In the genomic region with DNA sequence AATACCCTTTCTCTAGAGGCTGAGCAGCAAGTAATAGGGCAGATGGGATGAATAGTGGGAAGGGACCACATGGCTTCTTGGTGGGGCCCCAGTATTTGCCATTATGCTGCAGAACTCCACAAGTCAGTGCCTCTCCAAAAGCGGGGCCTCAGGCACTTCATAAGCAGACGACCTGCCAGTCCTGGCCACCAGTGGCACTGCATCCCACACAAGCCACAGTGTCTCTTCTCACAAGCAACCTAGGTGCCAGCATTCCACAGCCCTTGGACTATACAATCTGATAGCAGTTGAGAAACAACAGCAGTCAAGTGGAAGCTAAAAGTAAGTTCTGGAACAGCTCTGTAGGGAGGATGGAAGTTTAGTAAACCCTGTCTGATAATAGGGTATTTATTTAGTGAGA, we compare ENCODE assay signal across 26 cellular contexts. TPM values are rescaled to one million over a fixed set of nuclear protein-coding genes. Genes with fewer than 3 reads are reported as not detected.
DNase-seq lines count a peak whose midpoint lies in the region; ATAC-seq, FAIRE-seq and TF ChIP-seq lines count a peak whose summit lies in the region.
"Had no signal": no experiment of that assay in that cellular context is flagged by ENCODE, and none has a peak within 500 bp of the region (broad histone marks: within the 10 kb centered on the region; RNA-seq: fewer than 3 reads in every experiment).

No MANE protein-coding gene starts in this region.

- H3K9ac ChIP-seq in GM12878 (ENCODE audit: control insufficient read depth, insufficient read depth, low read length): no peak overlapping the region

- no peak overlapping the region for H3K4me3 ChIP-seq in GM12878
- H3K4me3 ChIP-seq: esophagus squamous epithelium, PC-9, skin epidermis, tibial nerve had no signal

- WGBS in GM12878 (ENCODE audit: insufficient coverage, insufficient replicate concordance, low lambda C conversion rate, missing lambda C conversion rate): 51% methylated on average over 2 of the region's 2 CpGs

- TF ChIP-seq EP300 in GM12878 (IDR thresholded peaks at IDR 0.05; ENCODE audit: borderline replicate concordance in 1 of 2, control insufficient read depth in 1 of 2, low read depth in 2 of 2, low read length in 2 of 2): no peak

- peaks cover 3% of the 10 kb centered on the region for H3K4me1 ChIP-seq in GM12878 (ENCODE audit: control insufficient read depth, insufficient read depth, low read length)

- H3K4me2 ChIP-seq in GM12878 (ENCODE audit: control insufficient read depth, insufficient read depth): no peak overlapping the region
- H3K4me2 ChIP-seq: PC-9 had no signal

- TF ChIP-seq RAD21 in GM12878 (IDR thresholded peaks at IDR 0.05; ENCODE audit: insufficient read depth, low read depth, low read length): no peak

- TF ChIP-seq CTCF in GM12878 (IDR thresholded peaks at IDR 0.05 in 2 of 3, conservative IDR thresholded peaks at IDR 0.05 in 1 of 3; ENCODE audit: control insufficient read depth in 2 of 3, extremely low read depth in 1 of 3, insufficient read depth in 1 of 3, low read depth in 3 of 3, low read length in 3 of 3) (0 out of 6 replicates have a peak, but pooled peaks of 2 of the 3 experiments have one; percentile 7 to 17), type B pancreatic cell (conservative IDR thresholded peaks at IDR 0.05) (peak; percentile 30)

- peaks cover 4 to 10% of the 10 kb centered on the region in 2 experiments for H3K27me3 ChIP-seq in GM12878 (replicated peaks in 1 of 2; ENCODE audit: control insufficient read depth in 2 of 2, insufficient read depth in 2 of 2, low read length in 1 of 2)

- FAIRE-seq in GM12878 (lab: Jason Lieb, UNC): no peak
- no peak for FAIRE-seq in frontal cortex (lab: Jason Lieb, UNC)

- no peaks in the 10 kb centered on the region for H3K36me3 ChIP-seq in GM12878 (ENCODE audit: control insufficient read depth in 2 of 2, insufficient read depth in 2 of 2, low read length in 1 of 2)
- H3K36me3 ChIP-seq: esophagus squamous epithelium, tibial nerve had no signal

- peaks cover 0 to 4% of the 10 kb centered on the region in 2 donors for H3K36me3 Mint-ChIP-seq in activated naive CD4-positive, alpha-beta T cell treated with anti-CD3 and anti-CD28 coated beads, Interleukin-2, amount 50 U/mL, for 72 hours
- no peaks in the 10 kb centered on the region for H3K36me3 Mint-ChIP-seq in type B pancreatic cell
- H3K36me3 Mint-ChIP-seq: activated naive CD8-positive, alpha-beta T cell treated with anti-CD3 and anti-CD28 coated beads for 36 hours; mesothelial cell of epicardium had no signal

- CTCF ChIA-PET in GM12878 (lab: Yijun Ruan, JAX): no interaction called here

- no peak overlapping the region for H3K4me3 Mint-ChIP-seq in type B pancreatic cell
- H3K4me3 Mint-ChIP-seq: activated naive CD8-positive, alpha-beta T cell treated with anti-CD3 and anti-CD28 coated beads for 36 hours; mesothelial cell of epicardium; nephron; stimulated activated naive CD8-positive, alpha-beta T cell treated with anti-CD3 and anti-CD28 coated beads, Interleukin-15, Interleukin-2, amounts not matched to agents 100 ng/mL and 50 ng/mL, for 24 hours had no signal

- no peaks in the 10 kb centered on the region for H4K20me1 ChIP-seq in GM12878 (ENCODE audit: control insufficient read depth, insufficient read depth)

- H3K27ac Mint-ChIP-seq in activated naive CD4-positive, alpha-beta T cell treated with anti-CD3 and anti-CD28 coated beads, Interleukin-2, amount 50 U/mL, for 72 hours: no peak overlapping the region
- H3K27ac Mint-ChIP-seq in type B pancreatic cell: no peak overlapping the region
- H3K27ac Mint-ChIP-seq: activated naive CD8-positive, alpha-beta T cell treated with anti-CD3 and anti-CD28 coated beads for 36 hours; CD14-positive monocyte; mesothelial cell of epicardium; nephron; progenitor cell of endocrine pancreas; stimulated activated naive CD8-positive, alpha-beta T cell treated with anti-CD3 and anti-CD28 coated beads, Interleukin-15, Interleukin-2, amounts not matched to agents 100 ng/mL and 50 ng/mL, for 24 hours had no signal

- no peak for ATAC-seq in activated naive CD4-positive, alpha-beta T cell treated with anti-CD3 and anti-CD28 coated beads, Interleukin-2, amount 50 U/mL, for 72 hours
- ATAC-seq in GM12878: no peak
- ATAC-seq: left colon had no signal

- H3K9me3 ChIP-seq in GM12878 (replicated peaks; ENCODE audit: control insufficient read depth, insufficient read depth, low read length): no peaks in the 10 kb centered on the region

- in situ Hi-C loops in GM12878 (cut with MboI): no loop called here

- H3K27ac ChIP-seq in GM12878 (ENCODE audit: control insufficient read depth, insufficient read depth): no peak overlapping the region
- H3K27ac ChIP-seq: esophagus squamous epithelium, PC-9, skin epidermis, tibial nerve had no signal

- intact Hi-C loops in GM12878 (cut with micrococcal nuclease; ENCODE audit: unreplicated experiment): no loop called here

- peaks cover 73% of the 10 kb centered on the region for H3K27me3 Mint-ChIP-seq in type B pancreatic cell

- no peaks in the 10 kb centered on the region for H3K9me3 Mint-ChIP-seq in activated naive CD4-positive, alpha-beta T cell treated with anti-CD3 and anti-CD28 coated beads, Interleukin-2, amount 50 U/mL, for 72 hours
- no peaks in the 10 kb centered on the region for H3K9me3 Mint-ChIP-seq in type B pancreatic cell
- H3K9me3 Mint-ChIP-seq: activated naive CD8-positive, alpha-beta T cell treated with anti-CD3 and anti-CD28 coated beads for 36 hours; stimulated activated naive CD8-positive, alpha-beta T cell treated with anti-CD3 and anti-CD28 coated beads, Interleukin-15, Interleukin-2, amounts not matched to agents 100 ng/mL and 50 ng/mL, for 24 hours had no signal

- no peak overlapping the region for H2AFZ ChIP-seq in GM12878 (ENCODE audit: control insufficient read depth, low read depth, low read length)
- H2AFZ ChIP-seq: PC-9 had no signal

- BruUV-seq in GM12878 (replicated peaks; lab: Mats Ljungman, UMichigan): no TSS peak

- no peaks in the 10 kb centered on the region for H3K79me2 ChIP-seq in GM12878 (ENCODE audit: control insufficient read depth, insufficient read depth, low read length)

- SMC1A ChIA-PET in GM12878 (lab: Charles Lee; ENCODE audit: uncharacterized antibody, unreplicated experiment): no interaction called here

- RAD21 ChIA-PET in GM12878 (lab: Charles Lee; ENCODE audit: unreplicated experiment): no interaction called here

- POLR2A ChIA-PET in GM12878 (lab: Charles Lee): no interaction called here

- no peak for TF ChIP-seq POLR2A in GM12878 (IDR thresholded peaks at IDR 0.05; ENCODE audit: low read depth, low read length)

- peak; percentile 1 for DNase-seq in activated naive CD4-positive, alpha-beta T cell treated with Interleukin-2 at 50 U/mL for 16 hours
- no peak for DNase-seq in activated naive CD4-positive, alpha-beta T cell treated with anti-CD3 and anti-CD28 coated beads, Interleukin-2, amount 50 U/mL, for 72 hours (ENCODE audit: low spot score in 2 of 2)
- DNase-seq in NAMALWA (ENCODE audit: low spot score): peak; percentile 0
- DNase-seq in GM12878 (ENCODE audit: low read depth, low spot score): no peak
- DNase-seq in type B pancreatic cell (ENCODE audit: extremely low spot score, unreplicated experiment): no peak
- no peak for DNase-seq in activated gamma-delta T cell (lab: John Stamatoyannopoulos, UW)
- no peak for DNase-seq in frontal cortex (ENCODE audit: low spot score in 2 of 2)
- DNase-seq in 8988T: no peak
- DNase-seq: activated naive CD8-positive, alpha-beta T cell treated with anti-CD3 and anti-CD28 coated beads for 36 hours; cerebellar nuclear complex; DMS153; esophagus squamous epithelium; left colon; NCI-H1417 treated with DMSO at 0.1 percent for 48 hours; NCI-H2171 treated with DMSO at 0.1 percent for 48 hours; NCI-H526 treated with DMSO at 0.1 percent for 48 hours; PC-9; T-helper 9 cell had no signal

- peaks cover 20% of the 10 kb centered on the region for H3K4me1 Mint-ChIP-seq in type B pancreatic cell (ENCODE audit: unreplicated experiment)

TF ChIP-seq in GM12878, 131 proteins besides CTCF, POLR2A, EP300 and RAD21:
- no peak for TF ChIP-seq PAX8 (IDR thresholded peaks at IDR 0.05)
- TF ChIP-seq NR2C2 (IDR thresholded peaks at IDR 0.05; ENCODE audit: borderline replicate concordance, control insufficient read depth, insufficient read length, low read depth): no peak
- TF ChIP-seq CBFB (IDR thresholded peaks at IDR 0.05; ENCODE audit: low read depth): no peak
- TF ChIP-seq CEBPB (IDR thresholded peaks at IDR 0.05; ENCODE audit: borderline replicate concordance in 1 of 2, low read depth in 2 of 2, low read length in 2 of 2): no peak

RNA-seq across cellular contexts. Expression of a gene that starts 4.2 kb away (rescaled TPM):
- 1 to 10 TPM in 1 of 2 donors, under 1 TPM in 1; 0.09 to 2.4 TPM for total RNA-seq in activated naive CD4-positive, alpha-beta T cell treated with anti-CD3 and anti-CD28 coated beads, Interleukin-2, amount 50 U/mL, for 72 hours
- 8.3 and 9.2 TPM in 2 replicates for total RNA-seq in GM12878 (2013; cell fraction: nucleolus; rRNA removed)
- 0.11 and 0.17 TPM in 2 replicates for total RNA-seq in GM12878 (2014; rRNA removed)
- 0.13 and 0.28 TPM in 2 replicates for total RNA-seq in GM12878 (2014; rRNA removed; fragmentation: Illumina TruSeq; extraction: Trizol)
- 0.15 and 0.32 TPM in 2 replicates for total RNA-seq in GM12878 (2021)
- polyA plus RNA-seq in GM12878 (2011; ENCODE audit: low read depth): 0.59 TPM
- 0.16 and 0.17 TPM in 2 replicates for polyA plus RNA-seq in GM12878 (2011; rRNA removed)
- polyA plus RNA-seq in GM12878 (2011; cell fraction: cytosol; rRNA removed): 0.10 and 0.12 TPM in 2 replicates
- 0.25 and 0.30 TPM in 2 replicates for polyA plus RNA-seq in GM12878 (2011; cell fraction: nucleus; rRNA removed)
- polyA plus RNA-seq in GM12878 (2012): 0.47 and 1.2 TPM in 2 replicates
- polyA plus RNA-seq in GM12878 (2014; fragmentation: Illumina TruSeq; extraction: Trizol): 0.09 and 0.11 TPM in 2 replicates
- polyA plus RNA-seq in GM12878 (2014; fragmentation: Nextera tagmentation; extraction: Ambion mirVana): under 1 TPM in 1 of 2 experiments, not detected in 1; 0.04 TPM
- polyA plus RNA-seq in GM12878 (2014; rRNA removed): 0.09 and 0.15 TPM in 2 replicates
- not detected for polyA plus RNA-seq in GM12878 (2016; fragmentation: Nextera tagmentation; extraction: Ambion mirVana)
- 0.41 and 0.51 TPM in 2 replicates for polyA minus RNA-seq in GM12878 (2011; rRNA and poly(A)+ RNA removed)
- not detected in 2 replicates for polyA minus RNA-seq in GM12878 (2011; cell fraction: cytosol; rRNA and poly(A)+ RNA removed)
- polyA minus RNA-seq in GM12878 (2011; cell fraction: nucleus; rRNA and poly(A)+ RNA removed): 0.10 and 0.48 TPM in 2 replicates
- total RNA-seq in type B pancreatic cell (ENCODE audit: low replicate concordance): 1.3 and 7.8 TPM in 2 replicates
- 43.6 TPM for total RNA-seq in frontal cortex
- total RNA-seq: PC-9 had no signal
- polyA plus RNA-seq: AG04450, CD14-positive monocyte had no signal

Comparison
In these comparisons a context has a peak if more than half of its experiments do, and no peak if none do; other contexts are left out.
1. DNase-seq: peak in activated naive CD4-positive, alpha-beta T cell treated with Interleukin-2 at 50 U/mL for 16 hours (single experiment) and NAMALWA (single experiment); none in activated naive CD4-positive, alpha-beta T cell treated with anti-CD3 and anti-CD28 coated beads, Interleukin-2, amount 50 U/mL, for 72 hours (0 of 2), GM12878 (single experiment), type B pancreatic cell (single experiment), activated gamma-delta T cell (single experiment), frontal cortex (0 of 2) and 8988T (single experiment).